Comparison of ENCODE assay signal across 15 cellular contexts in genomic region chr1:219215477-219215876, GRCh38. TPM values are rescaled to one million over a fixed set of nuclear protein-coding genes. Genes with fewer than 3 reads are reported as not detected.
DNase-seq lines count a peak whose midpoint lies in the region; ATAC-seq lines count a peak whose summit lies in the region.
"Had no signal": no experiment of that assay in that cellular context is flagged by ENCODE, and none has a peak within 500 bp of the region (broad histone marks: within the 10 kb centered on the region; RNA-seq: fewer than 3 reads in every experiment).

No MANE protein-coding gene starts in this region.

- no peak overlapping the region for H3K4me3 Mint-ChIP-seq in memory B cell
- H3K4me3 Mint-ChIP-seq: dendritic cell treated with granulocyte-macrophage colony-stimulating factor and Interleukin-4, amounts not matched to agents 40 ng/mL and 50 ng/mL, for 4 days had no signal

- peak overlapping the region; percentile 32 for H3K27ac Mint-ChIP-seq in memory B cell
- H3K27ac Mint-ChIP-seq: activated T-helper 2 cell treated with anti-CD3 and anti-CD28 coated beads, Interferon-gamma antibody, Interleukin-2, Interleukin-4, amounts not matched to agents 10 μg/mL and 5 μg/mL and 100 μg/mL, durations not matched to agents 14 hours and 24 hours and 36 hours; dendritic cell treated with granulocyte-macrophage colony-stimulating factor and Interleukin-4, amounts not matched to agents 40 ng/mL and 50 ng/mL, for 4 days had no signal

- H3K27me3 Mint-ChIP-seq in memory B cell = no peaks in the 10 kb centered on the region
- H3K27me3 Mint-ChIP-seq: dendritic cell treated with granulocyte-macrophage colony-stimulating factor and Interleukin-4, amounts not matched to agents 40 ng/mL and 50 ng/mL, for 4 days had no signal

- peaks cover 2% of the 10 kb centered on the region for H3K9me3 Mint-ChIP-seq in memory B cell
- H3K9me3 Mint-ChIP-seq: activated T-helper 2 cell treated with anti-CD3 and anti-CD28 coated beads, Interferon-gamma antibody, Interleukin-2, Interleukin-4, amounts not matched to agents 10 μg/mL and 5 μg/mL and 100 μg/mL, durations not matched to agents 14 hours and 24 hours and 36 hours; dendritic cell treated with granulocyte-macrophage colony-stimulating factor and Interleukin-4, amounts not matched to agents 40 ng/mL and 50 ng/mL, for 4 days had no signal

- peak; percentile 24 for DNase-seq in M059J (ENCODE audit: low read depth)
- DNase-seq in memory B cell (ENCODE audit: low spot score in 2 of 2) = no peak
- DNase-seq in NCI-H146 (lab: John Stamatoyannopoulos, UW) = no peak
- DNase-seq in NCI-H1694 (lab: John Stamatoyannopoulos, UW) = no peak
- DNase-seq: activated CD4-positive, alpha-beta T cell treated with anti-CD3 and anti-CD28 coated beads for 4 hours; NCI-H1694 treated with DMSO at 0.1 percent for 48 hours; nucleus accumbens; Right ventricle myocardium superior; stimulated activated CD4-positive, alpha-beta T cell treated with anti-CD3 and anti-CD28 coated beads, Interleukin-4, amount 100 ng/mL, for 1 hour; trophoblast cell had no signal

- peak; percentile 58 for ATAC-seq in GM18868 (IDR thresholded peaks at IDR 0.05; ENCODE audit: unreplicated experiment)
- ATAC-seq in HG02588 (IDR thresholded peaks at IDR 0.05; ENCODE audit: unreplicated experiment) = peak; percentile 71
- ATAC-seq in memory B cell (ENCODE audit: low read depth) = no peak
- no peak for ATAC-seq in GM18870 (IDR thresholded peaks at IDR 0.05; ENCODE audit: unreplicated experiment)

- H3K4me1 Mint-ChIP-seq in memory B cell = peaks cover 7% of the 10 kb centered on the region

- H3K36me3 Mint-ChIP-seq in memory B cell = peaks cover 31% of the 10 kb centered on the region

RNA-seq across cellular contexts. Expression of gene LYPLAL1, which starts 41.8 kb away (rescaled TPM):
- total RNA-seq in M059J (2014; rRNA removed; shearing (Covaris generic)) = 22.5 and 23.2 TPM in 2 replicates

Comparison
In these comparisons a context has a peak if more than half of its experiments do, and no peak if none do; other contexts are left out.
1. ATAC-seq: peak in GM18868 (single experiment) and HG02588 (single experiment); none in memory B cell (single experiment) and GM18870 (single experiment).